8 cellular contexts compared by ENCODE assay signal in genomic region chr9:120932086-120932818, GRCh38. TPM values are rescaled to one million over a fixed set of nuclear protein-coding genes. Genes with fewer than 3 reads are reported as not detected.
DNase-seq lines count a peak whose midpoint lies in the region; ATAC-seq and TF ChIP-seq lines count a peak whose summit lies in the region.

No MANE protein-coding gene starts in this region.

- H3K27me3 Mint-ChIP-seq in stimulated activated naive CD8-positive, alpha-beta T cell treated with anti-CD3 and anti-CD28 coated beads, Interleukin-15, amount 100 ng/mL, for 72 hours, result no peaks in the 10 kb centered on the region
- peaks cover 10% of the 10 kb centered on the region for H3K27me3 Mint-ChIP-seq in type B pancreatic cell

- H3K4me3 Mint-ChIP-seq in stimulated activated naive CD8-positive, alpha-beta T cell treated with anti-CD3 and anti-CD28 coated beads, Interleukin-15, amount 100 ng/mL, for 72 hours, result peak overlapping the region; percentile 51 to 80
- no peak overlapping the region for H3K4me3 Mint-ChIP-seq in type B pancreatic cell

- peak overlapping the region; percentile 67 for H3K4me2 ChIP-seq in SK-N-SH

- H2AFZ ChIP-seq in SK-N-SH (ENCODE audit: low read depth), result peak overlapping the region; percentile 74

- peak overlapping the region; percentile 67 to 92 for H3K27ac ChIP-seq in SK-N-SH (ENCODE audit: low read depth in 2 of 2, low read length in 1 of 2)
- H3K27ac ChIP-seq in esophagus (ENCODE audit: low read depth in 2 of 2, low read length in 1 of 2), result peak overlapping the region; percentile 69 to 84

- POLR2A ChIA-PET in SK-N-SH (lab: Yijun Ruan, JAX), result interaction anchor here (1.6 to 2.8 kb wide), 2 partner anchors 10 to 16 kb away, joined by 3 to 10 read pairs; no protein-coding TSS in a partner anchor

- CTCF ChIA-PET in SK-N-SH (lab: Yijun Ruan, JAX), result interaction anchor here (0.7 to 2.0 kb wide), 3 partner anchors 10 to 135 kb away, joined by 3 to 9 read pairs (median 3); no protein-coding TSS in a partner anchor

- H3K9ac ChIP-seq in SK-N-SH, result peak overlapping the region; percentile 62; the same call in 1 of the 2 replicates

- no peaks in the 10 kb centered on the region for H4K20me1 ChIP-seq in SK-N-SH (ENCODE audit: insufficient read depth)

- WGBS in SK-N-SH (ENCODE audit: low lambda C conversion rate), result 84% methylated on average over 6 of the region's 6 CpGs
- 72 to 76% methylated on average over 6 of the region's 6 CpGs for WGBS in esophagus, 2 donors

- peaks cover 40 to 53% of the 10 kb centered on the region in 2 experiments for H3K4me1 ChIP-seq in SK-N-SH (ENCODE audit: control insufficient read depth in 1 of 2, insufficient read depth in 2 of 2, low read depth in 1 of 2, low read length in 1 of 2)
- H3K4me1 ChIP-seq in esophagus (ENCODE audit: control insufficient read depth in 2 of 2, insufficient read depth in 2 of 2, low read length in 1 of 2), result peaks cover 6 to 12% of the 10 kb centered on the region in 2 donors

- peak overlapping the region; percentile 99 for H3K27ac Mint-ChIP-seq in stimulated activated naive CD8-positive, alpha-beta T cell treated with anti-CD3 and anti-CD28 coated beads, Interleukin-15, amount 100 ng/mL, for 72 hours
- H3K27ac Mint-ChIP-seq in type B pancreatic cell, result no peak overlapping the region

- ATAC-seq in stimulated activated naive CD8-positive, alpha-beta T cell treated with anti-CD3 and anti-CD28 coated beads, Interleukin-15, amount 100 ng/mL, for 72 hours, result no peak
- ATAC-seq in GM21786 (IDR thresholded peaks at IDR 0.05; ENCODE audit: unreplicated experiment) (no peak), HG03457 (IDR thresholded peaks at IDR 0.05; ENCODE audit: unreplicated experiment) (no peak)

- TF ChIP-seq CTCF in SK-N-SH (IDR thresholded peaks at IDR 0.05) (no peak), type B pancreatic cell (conservative IDR thresholded peaks at IDR 0.05) (no peak)

- no peaks in the 10 kb centered on the region for H3K9me3 Mint-ChIP-seq in stimulated activated naive CD8-positive, alpha-beta T cell treated with anti-CD3 and anti-CD28 coated beads, Interleukin-15, amount 100 ng/mL, for 72 hours
- no peaks in the 10 kb centered on the region for H3K9me3 Mint-ChIP-seq in type B pancreatic cell

- H3K79me2 ChIP-seq in SK-N-SH (ENCODE audit: insufficient read depth), result no peaks in the 10 kb centered on the region

- TF ChIP-seq RAD21 in SK-N-SH (IDR thresholded peaks at IDR 0.05; ENCODE audit: low read length), result no peak

- peaks cover 93% of the 10 kb centered on the region for H3K4me1 Mint-ChIP-seq in stimulated activated naive CD8-positive, alpha-beta T cell treated with anti-CD3 and anti-CD28 coated beads, Interleukin-15, amount 100 ng/mL, for 72 hours
- H3K4me1 Mint-ChIP-seq in type B pancreatic cell (ENCODE audit: unreplicated experiment), result peaks cover 31% of the 10 kb centered on the region

- peaks cover 44% of the 10 kb centered on the region for H3F3A ChIP-seq in SK-N-SH (replicated peaks; ENCODE audit: insufficient read depth)

- H3K9me3 ChIP-seq in SK-N-SH, result no peaks in the 10 kb centered on the region
- H3K9me3 ChIP-seq in esophagus (ENCODE audit: control insufficient read depth in 2 of 2, insufficient read depth in 1 of 2, low read depth in 1 of 2, low read length in 1 of 2), result no peaks in the 10 kb centered on the region

- peak in 1 of 2 experiments; percentile 62; a peak in 1 of 4 replicates for TF ChIP-seq EP300 in SK-N-SH (IDR thresholded peaks at IDR 0.05; ENCODE audit: borderline replicate concordance in 1 of 2, low read depth in 1 of 2, low read length in 1 of 2)

- no peaks in the 10 kb centered on the region for H3K36me3 Mint-ChIP-seq in type B pancreatic cell

- H3K9me2 ChIP-seq in SK-N-SH, result no peaks in the 10 kb centered on the region

- H3K27me3 ChIP-seq in SK-N-SH (ENCODE audit: insufficient read depth), result no peaks in the 10 kb centered on the region
- H3K27me3 ChIP-seq in esophagus (ENCODE audit: control insufficient read depth in 1 of 2, insufficient read depth in 2 of 2, low read length in 2 of 2), result no peaks in the 10 kb centered on the region

- H3K4me3 ChIP-seq in SK-N-SH (ENCODE audit: low read depth in 2 of 2, low read length in 1 of 2), result no peak overlapping the region
- H3K4me3 ChIP-seq in esophagus (ENCODE audit: low read depth in 1 of 2, low read length in 2 of 2), result no peak overlapping the region

- H3K36me3 ChIP-seq in SK-N-SH (replicated peaks in 1 of 2; ENCODE audit: control insufficient read depth in 1 of 2, insufficient read depth in 2 of 2, low read length in 1 of 2) (no peaks in the 10 kb centered on the region), esophagus (ENCODE audit: control insufficient read depth in 2 of 2, insufficient read depth in 2 of 2, low read length in 1 of 2) (no peaks in the 10 kb centered on the region)

- DNase-seq in DMS 273 (lab: John Stamatoyannopoulos, UW; ENCODE audit: unreplicated experiment) (peak; percentile 24), DMS 273 treated with DMSO at 0.1 percent for 48 hours (lab: John Stamatoyannopoulos, UW) (no peak), SK-N-SH (no peak), type B pancreatic cell (ENCODE audit: extremely low spot score, unreplicated experiment) (no peak)
- DNase-seq in stimulated activated naive CD8-positive, alpha-beta T cell treated with anti-CD3 and anti-CD28 coated beads, Interleukin-15, amount 100 ng/mL, for 72 hours, result no peak

TF ChIP-seq in SK-N-SH, 30 proteins besides CTCF, POLR2A, EP300 and RAD21:
- TF ChIP-seq RCOR1 (IDR thresholded peaks at IDR 0.05; ENCODE audit: low read length), result peak; percentile 71; the same call in 1 of the 2 replicates
- TF ChIP-seq GATA2 (CRISPR knock-in tag; IDR thresholded peaks at IDR 0.05), result peak; percentile 68
- peak; percentile 38 for TF ChIP-seq MXI1 (IDR thresholded peaks at IDR 0.05; ENCODE audit: low read depth, low read length)
- no peak for TF ChIP-seq TAF1 (IDR thresholded peaks at IDR 0.05; ENCODE audit: borderline replicate concordance, low read depth, low read length)
TF ChIP-seq in SK-N-SH: peak in this region for 3.

RNA-seq across cellular contexts. Expression of gene TRAF1, which starts 5.7 kb away (rescaled TPM):
- polyA plus RNA-seq in SK-N-SH (2012; rRNA removed), result 1.2 and 1.5 TPM in 2 replicates
- 0.54 and 0.84 TPM in 2 replicates for polyA plus RNA-seq in SK-N-SH (2012; cell fraction: cytosol; rRNA removed)
- 3.0 and 3.6 TPM in 2 replicates for polyA plus RNA-seq in SK-N-SH (2012; cell fraction: nucleus; rRNA removed)
- 1 to 10 TPM; 2.7 to 6.1 TPM for polyA plus RNA-seq in esophagus
- 1.9 and 3.1 TPM in 2 replicates for total RNA-seq in type B pancreatic cell (ENCODE audit: low replicate concordance)

RNA-seq across cellular contexts. Expression of gene PHF19, which starts 55.3 kb away (rescaled TPM):
- polyA plus RNA-seq in SK-N-SH (2012; rRNA removed), result 24.5 and 33.4 TPM in 2 replicates
- polyA plus RNA-seq in SK-N-SH (2012; cell fraction: cytosol; rRNA removed), result 18.0 and 25.0 TPM in 2 replicates
- 38.5 and 64.8 TPM in 2 replicates for polyA plus RNA-seq in SK-N-SH (2012; cell fraction: nucleus; rRNA removed)
- 10 to 100 TPM; 22.3 to 28.8 TPM for polyA plus RNA-seq in esophagus
- 31.0 and 39.6 TPM in 2 replicates for total RNA-seq in type B pancreatic cell (ENCODE audit: low replicate concordance)
